In genomic region chr22:24601217-24602104, GRCh38 we compare ENCODE assay signal across 11 cellular contexts. TPM values are rescaled to one million over a fixed set of nuclear protein-coding genes. Genes with fewer than 3 reads are reported as not detected.
DNase-seq lines count a peak whose midpoint lies in the region; TF ChIP-seq lines count a peak whose summit lies in the region.
"Had no signal": no experiment of that assay in that cellular context is flagged by ENCODE, and none has a peak within 500 bp of the region (broad histone marks: within the 10 kb centered on the region; RNA-seq: fewer than 3 reads in every experiment).

No MANE protein-coding gene starts in this region.

- BruUV-seq in MCF 10A (replicated peaks; lab: Mats Ljungman, UMichigan): no TSS peak

- DNase-seq in GM12865 (ENCODE audit: low read depth): peak; percentile 43
- peak; percentile 73 for DNase-seq in MV-4-11 (lab: John Stamatoyannopoulos, UW)
- DNase-seq in erythroblast (lab: John Stamatoyannopoulos, UW): peak; percentile 68 to 74
- peak; percentile 76 for DNase-seq in posterior vena cava (ENCODE audit: low spot score)
- DNase-seq in MCF 10A (ENCODE audit: unreplicated experiment): no peak
- DNase-seq in COLO829 (ENCODE audit: low spot score): no peak
- DNase-seq in stimulated activated CD4-positive, alpha-beta T cell treated with anti-CD3 and anti-CD28 coated beads, Interleukin-2, amount 100 ng/mL, for 24 hours: no peak
- DNase-seq: activated naive CD4-positive, alpha-beta T cell treated with Interleukin-2 at 50 U/mL for 16 hours; NCI-H226 had no signal

- CTCF ChIA-PET in MCF 10A (lab: Yijun Ruan, JAX): no interaction called here

- TF ChIP-seq CTCF in GM12865 (IDR thresholded peaks at IDR 0.05; ENCODE audit: insufficient read depth, low read depth, low read length, missing control alignments) (no peak), MCF 10A (IDR thresholded peaks at IDR 0.05; ENCODE audit: unreplicated experiment) (no peak)

- POLR2A ChIA-PET in MCF 10A (lab: Yijun Ruan, JAX): no interaction called here

- H3K27me3 Mint-ChIP-seq in MCF 10A (ENCODE audit: insufficient read depth, unreplicated experiment): no peaks in the 10 kb centered on the region
- H3K27me3 Mint-ChIP-seq: stimulated activated naive CD8-positive, alpha-beta T cell treated with anti-CD3 and anti-CD28 coated beads, Interleukin-15, amount 100 ng/mL, for 72 hours had no signal

- no peak overlapping the region for H3K27ac Mint-ChIP-seq in MCF 10A (ENCODE audit: low read depth, unreplicated experiment)

- H3K9me3 Mint-ChIP-seq in MCF 10A (ENCODE audit: unreplicated experiment): no peaks in the 10 kb centered on the region
- H3K9me3 Mint-ChIP-seq: stimulated activated naive CD8-positive, alpha-beta T cell treated with anti-CD3 and anti-CD28 coated beads, Interleukin-15, amount 100 ng/mL, for 72 hours had no signal

- H3K36me3 Mint-ChIP-seq in MCF 10A (ENCODE audit: insufficient read depth, unreplicated experiment): peaks cover 4% of the 10 kb centered on the region

- intact Hi-C loops in posterior vena cava (cut with DNase I) (no loop called here), MCF 10A (cut with micrococcal nuclease) (no loop called here)

- no peak overlapping the region for H3K4me3 Mint-ChIP-seq in MCF 10A (ENCODE audit: unreplicated experiment)
- H3K4me3 Mint-ChIP-seq: stimulated activated naive CD8-positive, alpha-beta T cell treated with anti-CD3 and anti-CD28 coated beads, Interleukin-15, amount 100 ng/mL, for 72 hours had no signal

- no peak overlapping the region for H3K4me3 ChIP-seq in GM12865 (ENCODE audit: low read depth, low read length)
- H3K4me3 ChIP-seq: skin epidermis had no signal

- peak; percentile 60 for TF ChIP-seq POLR2A in erythroblast (IDR thresholded peaks at IDR 0.05; ENCODE audit: low read length)

- H3K4me1 Mint-ChIP-seq in MCF 10A (ENCODE audit: insufficient read depth, unreplicated experiment): no peaks in the 10 kb centered on the region

RNA-seq across cellular contexts. Expression of gene GGT1, which starts 1.5 kb away (rescaled TPM):
- total RNA-seq in posterior vena cava (1 to 10 TPM; 5.1 to 6.3 TPM), MCF 10A (2022) (0.63 and 0.76 TPM in 2 replicates)

RNA-seq across cellular contexts. Expression of gene LRRC75B, which starts 8.6 kb away (rescaled TPM):
- total RNA-seq in posterior vena cava: 1 to 10 TPM; 6.6 to 9.3 TPM
- 2.6 and 3.2 TPM in 2 replicates for total RNA-seq in MCF 10A (2022)

RNA-seq across cellular contexts. Expression of gene SNRPD3, which starts 45.7 kb away (rescaled TPM):
- 10 to 100 TPM; 42.5 to 54.0 TPM for total RNA-seq in posterior vena cava
- total RNA-seq in MCF 10A (2022): 90.9 and 94.6 TPM in 2 replicates

RNA-seq across cellular contexts. Expression of gene GUCD1, which starts 46.5 kb away (rescaled TPM):
- 10 to 100 TPM; 73.5 to 82.1 TPM for total RNA-seq in posterior vena cava
- 47.0 and 48.4 TPM in 2 replicates for total RNA-seq in MCF 10A (2022)

Comparison
In these comparisons a context has a peak if more than half of its experiments do, and no peak if none do; other contexts are left out.
1. DNase-seq: peak in GM12865 (single experiment), MV-4-11 (single experiment), erythroblast (2 of 2) and posterior vena cava (single experiment); none in MCF 10A (single experiment), COLO829 (single experiment) and stimulated activated CD4-positive, alpha-beta T cell treated with anti-CD3 and anti-CD28 coated beads, Interleukin-2, amount 100 ng/mL, for 24 hours (0 of 2).